Comparison of ENCODE assay signal across 15 cellular contexts in the genomic region with DNA sequence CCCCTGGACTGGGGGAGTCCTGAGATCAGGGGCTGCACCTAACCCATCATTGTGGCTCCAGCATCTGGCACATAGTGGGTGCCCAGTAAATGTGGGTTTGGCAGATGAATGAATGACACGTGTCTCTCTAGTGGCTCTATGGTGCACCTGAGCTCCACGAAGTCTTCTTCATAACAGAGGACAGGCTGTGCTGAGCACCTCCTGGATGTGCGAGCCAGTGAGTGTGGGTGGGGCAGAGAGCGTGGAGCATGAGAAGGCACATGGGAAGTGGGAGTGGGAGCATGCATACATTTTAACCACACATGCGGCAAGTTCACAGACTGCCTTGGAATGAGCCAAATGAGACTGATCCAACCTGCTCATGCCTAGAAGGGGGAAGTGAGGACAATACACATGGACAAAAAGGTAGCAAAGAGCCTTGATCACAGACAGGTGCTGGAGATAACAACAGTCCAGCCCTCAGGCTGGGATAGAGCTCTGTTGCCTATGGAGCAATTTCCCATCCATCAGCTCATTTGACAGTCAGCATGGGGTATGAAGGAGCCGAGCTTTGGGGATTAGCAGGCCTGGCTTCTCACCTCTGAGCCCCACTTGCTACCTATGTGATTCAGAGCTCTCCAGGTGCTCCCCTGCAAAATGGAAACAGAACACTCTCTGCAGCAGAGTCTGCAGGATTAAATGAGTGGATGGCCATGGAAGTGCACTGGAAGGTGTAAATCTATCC.
"Had no signal": no experiment of that assay in that cellular context is flagged by ENCODE, and none has a peak within 500 bp of the region (broad histone marks: within the 10 kb centered on the region; RNA-seq: fewer than 3 reads in every experiment).

No MANE protein-coding gene starts in this region.

- H3K9me3 ChIP-seq: adrenal gland, left lung, pancreas, upper lobe of left lung had no signal

- H3K4me1 ChIP-seq: adrenal gland, left lung, pancreas had no signal

- H3K4me3 ChIP-seq: adrenal gland, left lung, pancreas, upper lobe of left lung had no signal

- H3K27me3 ChIP-seq: adrenal gland, left lung, pancreas, upper lobe of left lung had no signal

- H3K27ac ChIP-seq: adrenal gland, pancreas had no signal

- DNase-seq: activated B cell treated with CpG ODN at 0.5 μM for 24 hours; activated CD4-positive, alpha-beta T cell treated with anti-CD3 and anti-CD28 coated beads, Interleukin-2, amount 10 ng/mL, durations not matched to agents 24 days and 14 days; activated naive CD4-positive, alpha-beta T cell treated with anti-CD3 and anti-CD28 coated beads, Interleukin-2, amount 50 U/mL, for 16 hours; adrenal gland; caudate nucleus; cortex of kidney; effector memory CD4-positive, alpha-beta T cell; glutamatergic neuron; left lung; nephron progenitor cell; pancreas; stimulated activated CD4-positive, alpha-beta T cell treated with anti-CD3 and anti-CD28 coated beads, Interleukin-4, amount 100 ng/mL, for 1 hour; stimulated activated CD8-positive, alpha-beta memory T cell treated with anti-CD3 and anti-CD28 coated beads, Interleukin-4, amount 100 ng/mL, for 48 hours; stimulated activated naive CD8-positive, alpha-beta T cell treated with anti-CD3 and anti-CD28 coated beads, Interleukin-15, Interleukin-2, amounts not matched to agents 100 U/mL and 50 U/mL, for 24 hours; upper lobe of left lung had no signal

- ATAC-seq: left lung; pancreas; stimulated activated naive CD8-positive, alpha-beta T cell treated with anti-CD3 and anti-CD28 coated beads, Interleukin-15, Interleukin-2, amounts not matched to agents 100 U/mL and 50 U/mL, for 24 hours had no signal

- H3K36me3 ChIP-seq: adrenal gland, left lung, pancreas, upper lobe of left lung had no signal
